ENCODE assay signal across 20 cellular contexts in the genomic region with DNA sequence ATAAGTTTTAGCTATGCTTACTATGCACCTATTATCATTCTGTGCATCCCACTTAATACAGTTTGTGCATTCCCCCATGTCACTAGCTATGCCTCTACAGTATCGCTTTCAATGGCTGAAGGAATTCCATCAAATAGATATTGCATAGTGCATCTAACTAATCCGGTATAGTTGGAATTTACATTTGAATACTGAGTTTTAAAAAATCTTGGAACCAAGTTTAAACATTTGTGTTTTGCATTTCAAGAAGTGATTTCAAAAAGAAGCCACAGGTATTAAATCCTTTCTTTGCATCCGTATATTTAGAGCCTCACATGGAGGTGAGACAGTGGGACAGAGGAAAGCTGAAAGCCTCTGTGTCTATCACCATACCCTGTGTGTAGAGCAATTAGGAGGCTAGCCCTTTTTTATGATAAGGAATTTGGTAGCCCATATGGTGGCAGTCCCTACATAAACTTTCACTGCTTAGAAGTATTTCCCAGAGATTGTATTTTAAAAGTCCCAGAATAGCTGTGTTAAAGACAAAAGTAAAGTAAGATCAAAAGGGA.
DNase-seq lines count a peak whose midpoint lies in the region; ATAC-seq, FAIRE-seq and TF ChIP-seq lines count a peak whose summit lies in the region.
"Had no signal": no experiment of that assay in that cellular context is flagged by ENCODE, and none has a peak within 500 bp of the region (broad histone marks: within the 10 kb centered on the region; RNA-seq: fewer than 3 reads in every experiment).

No MANE protein-coding gene starts in this region.

- CTCF ChIA-PET in activated CD4-positive, alpha-beta T cell treated with anti-CD3 and anti-CD28 coated beads for 36 hours (lab: Charles Lee): interaction anchor here (0.6 to 2.8 kb wide), 8 partner anchors 10 to 585 kb away, joined by 3 to 9 read pairs (median 3); no protein-coding TSS in a partner anchor
- CTCF ChIA-PET in CD8-positive, alpha-beta T cell (lab: Charles Lee): interaction anchor here (0.7 to 2.5 kb wide), 7 partner anchors 10 to 72 kb away, joined by 3 to 6 read pairs (median 4); no protein-coding TSS in a partner anchor

- intact Hi-C loops in activated CD4-positive, alpha-beta T cell treated with anti-CD3 and anti-CD28 coated beads for 36 hours (cut with DNase I, micrococcal nuclease): loop anchor here in 1 of 2 experiments (2.0 kb wide), 1 partner anchor 75 kb away; no protein-coding TSS in a partner anchor
- intact Hi-C loops in CD8-positive, alpha-beta T cell (cut with DNase I, micrococcal nuclease): loop anchor here (2.0 to 10.0 kb wide), 7 partner anchors 13 to 1245 kb away; a partner anchor contains a TSS

- H3K27ac Mint-ChIP-seq in activated CD4-positive, alpha-beta T cell treated with anti-CD3 and anti-CD28 coated beads for 36 hours: peak overlapping the region; percentile 92
- H3K27ac Mint-ChIP-seq in CD8-positive, alpha-beta T cell: peak overlapping the region; percentile 99
- H3K27ac Mint-ChIP-seq in T-helper 17 cell: peak overlapping the region; percentile 95
- peak overlapping the region; percentile 96 to 99 (median 98) for H3K27ac Mint-ChIP-seq in immature natural killer cell

- POLR2A ChIA-PET in activated CD4-positive, alpha-beta T cell treated with anti-CD3 and anti-CD28 coated beads for 36 hours (lab: Charles Lee): no interaction called here
- POLR2A ChIA-PET in CD8-positive, alpha-beta T cell (lab: Charles Lee): interaction anchor here (0.6 to 2.9 kb wide), 12 partner anchors 11 to 482 kb away, joined by 3 to 12 read pairs (median 5); no protein-coding TSS in a partner anchor

- H3K4me1 ChIP-seq in CD8-positive, alpha-beta T cell (ENCODE audit: insufficient read depth, low read length): peaks cover 89% of the 10 kb centered on the region
- H3K4me1 ChIP-seq: right atrium auricular region, transverse colon had no signal

- peaks cover 17% of the 10 kb centered on the region for H3K36me3 Mint-ChIP-seq in activated CD4-positive, alpha-beta T cell treated with anti-CD3 and anti-CD28 coated beads for 36 hours (ENCODE audit: low read depth)
- peaks cover 3% of the 10 kb centered on the region for H3K36me3 Mint-ChIP-seq in CD8-positive, alpha-beta T cell
- H3K36me3 Mint-ChIP-seq in T-helper 17 cell (ENCODE audit: low read depth): no peaks in the 10 kb centered on the region
- H3K36me3 Mint-ChIP-seq in immature natural killer cell: peaks cover 0 to 4% (median 0%) of the 10 kb centered on the region in 3 donors
- H3K36me3 Mint-ChIP-seq: brain had no signal

- H3K4me3 Mint-ChIP-seq in activated CD4-positive, alpha-beta T cell treated with anti-CD3 and anti-CD28 coated beads for 36 hours: peak overlapping the region; percentile 62
- H3K4me3 Mint-ChIP-seq in CD8-positive, alpha-beta T cell: peak overlapping the region; percentile 85
- peak overlapping the region; percentile 47 for H3K4me3 Mint-ChIP-seq in T-helper 17 cell
- H3K4me3 Mint-ChIP-seq in immature natural killer cell: peak overlapping the region; percentile 76 to 91 (median 87)
- H3K4me3 Mint-ChIP-seq: brain had no signal

- peak overlapping the region; percentile 29 for H3K4me3 ChIP-seq in CD8-positive, alpha-beta T cell (ENCODE audit: low read depth, low read length)
- H3K4me3 ChIP-seq: coronary artery, lung, right atrium auricular region, transverse colon had no signal

- peaks cover 91% of the 10 kb centered on the region for H3K4me1 Mint-ChIP-seq in activated CD4-positive, alpha-beta T cell treated with anti-CD3 and anti-CD28 coated beads for 36 hours
- H3K4me1 Mint-ChIP-seq in CD8-positive, alpha-beta T cell (ENCODE audit: low read depth): peaks cover 90% of the 10 kb centered on the region
- H3K4me1 Mint-ChIP-seq in T-helper 17 cell (peaks cover 32% of the 10 kb centered on the region), immature natural killer cell (peaks cover 70 to 77% of the 10 kb centered on the region in 2 donors)

- DNase-seq in activated CD4-positive, alpha-beta T cell treated with anti-CD3 and anti-CD28 coated beads for 36 hours: no peak
- DNase-seq in activated CD4-positive, alpha-beta T cell treated with anti-CD3 and anti-CD28 coated beads for 1 hour: no peak
- no peak for DNase-seq in CD8-positive, alpha-beta T cell
- DNase-seq in T-helper 17 cell: no peak
- no peak for DNase-seq in immature natural killer cell
- DNase-seq in germinal center (ENCODE audit: low spot score): no peak
- no peak for DNase-seq in NCI-H1417 (lab: John Stamatoyannopoulos, UW)
- DNase-seq in urothelium cell line (ENCODE audit: low spot score): no peak
- DNase-seq: DMS153, kidney, NCI-H1417 treated with DMSO at 0.1 percent for 48 hours, SHP77 treated with DMSO at 0.1 percent for 48 hours, transverse colon had no signal

- H3K9me3 Mint-ChIP-seq in activated CD4-positive, alpha-beta T cell treated with anti-CD3 and anti-CD28 coated beads for 36 hours (ENCODE audit: low read depth): peaks cover 3% of the 10 kb centered on the region
- peaks cover 3% of the 10 kb centered on the region for H3K9me3 Mint-ChIP-seq in CD8-positive, alpha-beta T cell
- no peaks in the 10 kb centered on the region for H3K9me3 Mint-ChIP-seq in immature natural killer cell

- no peaks in the 10 kb centered on the region for H3K27me3 Mint-ChIP-seq in activated CD4-positive, alpha-beta T cell treated with anti-CD3 and anti-CD28 coated beads for 36 hours
- no peaks in the 10 kb centered on the region for H3K27me3 Mint-ChIP-seq in CD8-positive, alpha-beta T cell (ENCODE audit: low read depth)
- H3K27me3 Mint-ChIP-seq in T-helper 17 cell: no peaks in the 10 kb centered on the region
- peaks cover 0 to 5% (median 0%) of the 10 kb centered on the region in 3 donors for H3K27me3 Mint-ChIP-seq in immature natural killer cell (ENCODE audit: low read depth in 3 of 3)
- H3K27me3 Mint-ChIP-seq: brain had no signal

- H3K27ac ChIP-seq in CD8-positive, alpha-beta T cell (ENCODE audit: low read depth, low read length): peak overlapping the region; percentile 66
- H3K27ac ChIP-seq: C4-2B, coronary artery, right atrium auricular region, transverse colon had no signal

- no peaks in the 10 kb centered on the region for H3K36me3 ChIP-seq in CD8-positive, alpha-beta T cell (ENCODE audit: insufficient read depth, low read length)
- H3K36me3 ChIP-seq: right atrium auricular region, transverse colon had no signal

- ATAC-seq in activated CD4-positive, alpha-beta T cell treated with anti-CD3 and anti-CD28 coated beads for 36 hours: no peak
- no peak for ATAC-seq in CD8-positive, alpha-beta T cell
- ATAC-seq in T-helper 17 cell: no peak

- no peaks in the 10 kb centered on the region for H3K27me3 ChIP-seq in CD8-positive, alpha-beta T cell (ENCODE audit: insufficient read depth, low read length)
- H3K27me3 ChIP-seq: right atrium auricular region, transverse colon had no signal

- TF ChIP-seq CTCF in CD8-positive, alpha-beta T cell (IDR thresholded peaks at IDR 0.05): no peak

- no peaks in the 10 kb centered on the region for H3K9me3 ChIP-seq in CD8-positive, alpha-beta T cell (ENCODE audit: low read length)
- no peaks in the 10 kb centered on the region for H3K9me3 ChIP-seq in T-helper 17 cell (ENCODE audit: control insufficient read depth, low read length, poor library complexity, severe bottlenecking)
- H3K9me3 ChIP-seq: right atrium auricular region, transverse colon had no signal

- FAIRE-seq in urothelium cell line (lab: Jason Lieb, UNC): no peak
- FAIRE-seq: H54, HTR-8/SVneo, kidney had no signal
